23 cellular contexts compared by ENCODE assay signal in the genomic region with DNA sequence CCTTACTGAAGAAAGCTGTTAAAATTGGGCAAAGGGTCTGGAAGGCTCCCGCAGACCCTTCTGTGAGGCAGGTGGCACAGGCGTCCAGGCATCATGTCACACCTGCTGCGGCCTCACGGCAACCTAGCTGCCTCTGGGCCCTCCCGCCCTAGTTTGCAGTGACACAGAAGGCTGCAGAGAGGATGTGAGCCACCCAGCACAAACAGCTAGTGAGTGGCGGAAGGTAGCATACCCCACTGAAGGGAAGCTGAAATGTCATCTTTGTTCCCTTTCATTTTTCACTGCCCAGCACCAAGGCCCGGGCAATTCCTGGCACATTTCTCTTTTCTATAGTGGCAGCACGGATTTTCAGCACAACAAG. TPM values are rescaled to one million over a fixed set of nuclear protein-coding genes. Genes with fewer than 3 reads are reported as not detected.
DNase-seq lines count a peak whose midpoint lies in the region; ATAC-seq and TF ChIP-seq lines count a peak whose summit lies in the region.
"Had no signal": no experiment of that assay in that cellular context is flagged by ENCODE, and none has a peak within 500 bp of the region (broad histone marks: within the 10 kb centered on the region; RNA-seq: fewer than 3 reads in every experiment).

No MANE protein-coding gene starts in this region.

- H3K9ac ChIP-seq in OCI-LY1 (ENCODE audit: low read length): peak overlapping the region; percentile 28; the same call in 1 of the 2 replicates

- intact Hi-C loops in heart right ventricle (cut with DNase I): no loop called here

- H3K4me1 Mint-ChIP-seq in stimulated activated effector memory CD8-positive, alpha-beta T cell treated with anti-CD3 and anti-CD28 coated beads, Interleukin-12 subunit alpha, Interleukin-12 subunit beta, amount 100 ng/mL, for 72 hours: no peaks in the 10 kb centered on the region

- H4K20me1 ChIP-seq in OCI-LY1 (ENCODE audit: insufficient read depth, low read length): no peaks in the 10 kb centered on the region

- no peaks in the 10 kb centered on the region for H3K9me3 ChIP-seq in OCI-LY1 (ENCODE audit: low read length)
- H3K9me3 ChIP-seq in heart right ventricle: no peaks in the 10 kb centered on the region

- H3K4me1 ChIP-seq in OCI-LY1 (ENCODE audit: insufficient read depth, low read length, severe bottlenecking): peaks cover 18% of the 10 kb centered on the region
- peaks cover 0 to 28% (median 11%) of the 10 kb centered on the region in 9 donors for H3K4me1 ChIP-seq in heart right ventricle

- TF ChIP-seq CTCF in OCI-LY1 (IDR thresholded peaks at IDR 0.05; ENCODE audit: low read length) (no peak), heart right ventricle (IDR thresholded peaks at IDR 0.05) (no peak)

- H3K27ac Mint-ChIP-seq in stimulated activated effector memory CD8-positive, alpha-beta T cell treated with anti-CD3 and anti-CD28 coated beads, Interleukin-12 subunit alpha, Interleukin-12 subunit beta, amount 100 ng/mL, for 72 hours: peak overlapping the region; percentile 73
- H3K27ac Mint-ChIP-seq: dendritic cell treated with granulocyte-macrophage colony-stimulating factor and Interleukin-4, amounts not matched to agents 40 ng/mL and 50 ng/mL, for 4 days; type B pancreatic cell had no signal

- H3K4me2 ChIP-seq in OCI-LY1 (ENCODE audit: low read length): peak overlapping the region; percentile 27; the same call in 1 of the 2 replicates

- no peak overlapping the region for H3K4me3 ChIP-seq in OCI-LY1 (ENCODE audit: low read depth, low read length, poor library complexity, severe bottlenecking)
- no peak overlapping the region for H3K4me3 ChIP-seq in heart right ventricle

- H3K27me3 ChIP-seq in OCI-LY1 (ENCODE audit: insufficient read depth, low read length) (no peaks in the 10 kb centered on the region), heart right ventricle (no peaks in the 10 kb centered on the region)
- H3K27me3 ChIP-seq: brain microvascular endothelial cell had no signal

- 85 to 90% methylated on average over 8 of the region's 8 CpGs for WGBS in heart right ventricle, 2 donors

- H3K9me2 ChIP-seq in OCI-LY1 (ENCODE audit: low read depth, low read length): no peaks in the 10 kb centered on the region

- no peaks in the 10 kb centered on the region for H3F3A ChIP-seq in OCI-LY1 (ENCODE audit: insufficient read depth, low read length)

- no peaks in the 10 kb centered on the region for H3K79me2 ChIP-seq in OCI-LY1 (ENCODE audit: insufficient read depth, low read length)

- no peaks in the 10 kb centered on the region for H3K9me3 Mint-ChIP-seq in stimulated activated effector memory CD8-positive, alpha-beta T cell treated with anti-CD3 and anti-CD28 coated beads, Interleukin-12 subunit alpha, Interleukin-12 subunit beta, amount 100 ng/mL, for 72 hours
- H3K9me3 Mint-ChIP-seq: dendritic cell treated with granulocyte-macrophage colony-stimulating factor and Interleukin-4, amounts not matched to agents 40 ng/mL and 50 ng/mL, for 4 days; naive B cell; type B pancreatic cell had no signal

- DNase-seq in NCI-H187 (lab: John Stamatoyannopoulos, UW) (peak; percentile 31 to 62), heart right ventricle (no peak), NCI-H146 treated with DMSO at 0.1 percent for 48 hours (lab: John Stamatoyannopoulos, UW; ENCODE audit: unreplicated experiment) (no peak), NCI-H2227 (lab: John Stamatoyannopoulos, UW; ENCODE audit: unreplicated experiment) (no peak)
- no peak for DNase-seq in stimulated activated effector memory CD8-positive, alpha-beta T cell treated with anti-CD3 and anti-CD28 coated beads, Interleukin-12 subunit alpha, Interleukin-12 subunit beta, amount 100 ng/mL, for 72 hours (ENCODE audit: low spot score in 2 of 2)
- DNase-seq: activated CD4-positive, alpha-beta T cell treated with anti-CD3 and anti-CD28 coated beads for 48 hours; activated CD8-positive, alpha-beta memory T cell treated with anti-CD3 and anti-CD28 coated beads, Interleukin-2, amount 50 U/mL, for 4 hours; activated effector memory CD4-positive, alpha-beta T cell treated with Interleukin-2 at 50 U/mL for 16 hours; brain microvascular endothelial cell; COR-L47; hippocampal formation; Kasumi-1; mammary epithelial cell; naive B cell; NCI-H2081 treated with DMSO at 0.1 percent for 48 hours; NCI-H526; stimulated activated CD4-positive, alpha-beta T cell treated with anti-CD3 and anti-CD28 coated beads, Interleukin-2, amount 100 ng/mL, for 24 hours; stimulated activated naive CD4-positive, alpha-beta T cell; T-helper 1 cell had no signal

- H3K4me3 Mint-ChIP-seq in stimulated activated effector memory CD8-positive, alpha-beta T cell treated with anti-CD3 and anti-CD28 coated beads, Interleukin-12 subunit alpha, Interleukin-12 subunit beta, amount 100 ng/mL, for 72 hours: no peak overlapping the region
- H3K4me3 Mint-ChIP-seq: dendritic cell treated with granulocyte-macrophage colony-stimulating factor and Interleukin-4, amounts not matched to agents 40 ng/mL and 50 ng/mL, for 4 days; naive B cell; type B pancreatic cell had no signal

- H3K36me3 ChIP-seq in OCI-LY1 (ENCODE audit: insufficient read depth, low read length) (peaks cover 32% of the 10 kb centered on the region; the same call in 1 of the 2 replicates), heart right ventricle (peaks cover 0 to 77% (median 11%) of the 10 kb centered on the region in 9 donors)

- peaks cover 65% of the 10 kb centered on the region for H3K36me3 Mint-ChIP-seq in stimulated activated effector memory CD8-positive, alpha-beta T cell treated with anti-CD3 and anti-CD28 coated beads, Interleukin-12 subunit alpha, Interleukin-12 subunit beta, amount 100 ng/mL, for 72 hours

- peak overlapping the region; percentile 65 for H3K27ac ChIP-seq in OCI-LY1 (ENCODE audit: low read depth, low read length, poor library complexity, severe bottlenecking)
- H3K27ac ChIP-seq in heart right ventricle: peak overlapping the region in 5 of 10 donors; percentile 5 to 64 (median 53)
- H3K27ac ChIP-seq: brain microvascular endothelial cell had no signal

- H2AFZ ChIP-seq in OCI-LY1 (ENCODE audit: low read length): no peak overlapping the region

- peak in 5 of 8 donors; percentile 28 to 70 (median 33) for ATAC-seq in heart right ventricle
- ATAC-seq in stimulated activated effector memory CD8-positive, alpha-beta T cell treated with anti-CD3 and anti-CD28 coated beads, Interleukin-12 subunit alpha, Interleukin-12 subunit beta, amount 100 ng/mL, for 72 hours: no peak
- ATAC-seq in GM18517 (IDR thresholded peaks at IDR 0.05; ENCODE audit: unreplicated experiment): no peak

RNA-seq across cellular contexts. Expression of a gene that starts 53.8 kb away (rescaled TPM):
- total RNA-seq in heart right ventricle: 100 to 1,000 TPM in 2 of 10 donors, 10 to 100 TPM in 8; 71.9 to 135 (median 89.6) TPM
- 100 to 1,000 TPM in 1 of 2 donors, 10 to 100 TPM in 1; 74.0 to 256 TPM for polyA plus RNA-seq in heart right ventricle

RNA-seq across cellular contexts. Expression of a gene that starts 55.7 kb away (rescaled TPM):
- 10 to 100 TPM in 7 of 10 donors, 1 to 10 TPM in 3; 8.2 to 14.7 (median 12.0) TPM for total RNA-seq in heart right ventricle
- 10 to 100 TPM in 1 of 2 donors, 1 to 10 TPM in 1; 6.8 to 22.3 TPM for polyA plus RNA-seq in heart right ventricle

Comparison
In these comparisons a context has a peak if more than half of its experiments do, and no peak if none do; other contexts are left out.
1. DNase-seq: peak in NCI-H187 (2 of 2); none in heart right ventricle (0 of 2), stimulated activated effector memory CD8-positive, alpha-beta T cell treated with anti-CD3 and anti-CD28 coated beads, Interleukin-12 subunit alpha, Interleukin-12 subunit beta, amount 100 ng/mL, for 72 hours (0 of 2), NCI-H146 treated with DMSO at 0.1 percent for 48 hours (single experiment) and NCI-H2227 (single experiment).
2. ATAC-seq: peak in heart right ventricle (5 of 8); none in stimulated activated effector memory CD8-positive, alpha-beta T cell treated with anti-CD3 and anti-CD28 coated beads, Interleukin-12 subunit alpha, Interleukin-12 subunit beta, amount 100 ng/mL, for 72 hours (single experiment) and GM18517 (single experiment).